In genomic region chr14:76918751-76919421, GRCh38 we compare ENCODE assay signal across 8 cellular contexts.
A peak's percentile ranks its signal among the peaks of the same experiment; 100 is the strongest.
DNase-seq lines count a peak whose midpoint lies in the region; ATAC-seq, FAIRE-seq and TF ChIP-seq lines count a peak whose summit lies in the region.

No MANE protein-coding gene starts in this region.

- H3K9me3 Mint-ChIP-seq in natural killer cell: no peaks in the 10 kb centered on the region

- H3K27me3 ChIP-seq in GM06990 (replicated peaks; ENCODE audit: control insufficient read depth, insufficient read depth, low read length): no peaks in the 10 kb centered on the region
- no peaks in the 10 kb centered on the region for H3K27me3 ChIP-seq in small intestine (ENCODE audit: control insufficient read depth in 2 of 2, insufficient read depth in 2 of 2, low read length in 2 of 2)

- H3K4me1 ChIP-seq in small intestine (ENCODE audit: control insufficient read depth in 2 of 2, insufficient read depth in 1 of 2, low read depth in 1 of 2, low read length in 1 of 2): peaks cover 0 to 22% of the 10 kb centered on the region in 2 donors

- H3K9me3 ChIP-seq in small intestine (ENCODE audit: control insufficient read depth, low read depth): no peaks in the 10 kb centered on the region

- H3K27me3 Mint-ChIP-seq in natural killer cell (ENCODE audit: low read depth in 2 of 2): no peaks in the 10 kb centered on the region

- no peak for FAIRE-seq in small intestine (lab: Jason Lieb, UNC)

- H3K36me3 Mint-ChIP-seq in natural killer cell: no peaks in the 10 kb centered on the region

- TF ChIP-seq CTCF in GM06990 (IDR thresholded peaks at IDR 0.05; ENCODE audit: insufficient read depth, low read length, poor library complexity, severe bottlenecking) (peak; percentile 20), natural killer cell (IDR thresholded peaks at IDR 0.05) (no peak)

- no peaks in the 10 kb centered on the region for H3K36me3 ChIP-seq in GM06990 (ENCODE audit: control insufficient read depth, insufficient read depth, low read length)
- no peaks in the 10 kb centered on the region for H3K36me3 ChIP-seq in small intestine (ENCODE audit: control insufficient read depth in 2 of 2, insufficient read depth in 2 of 2, low read length in 2 of 2)

- H3K4me1 Mint-ChIP-seq in natural killer cell: peaks cover 0 to 30% of the 10 kb centered on the region in 2 donors

- intact Hi-C loops in natural killer cell (cut with micrococcal nuclease): loop anchor here (10.0 kb wide), 1 partner anchor 46 kb away; no protein-coding TSS in a partner anchor

- H3K27ac Mint-ChIP-seq in natural killer cell: peak overlapping the region in 1 of 2 donors; percentile 83

- no peak overlapping the region for H3K4me3 Mint-ChIP-seq in natural killer cell

- ATAC-seq in natural killer cell (no peak), HG03432 (IDR thresholded peaks at IDR 0.05; ENCODE audit: unreplicated experiment) (no peak)

- H3K27ac ChIP-seq in small intestine (ENCODE audit: low read depth in 1 of 2, low read length in 1 of 2): peak overlapping the region; percentile 38 to 85

- WGBS in small intestine, 3 donors: 12 to 36% (median 22%) methylated on average over 17 to 20 of the region's 20 CpGs

- DNase-seq in A172 (ENCODE audit: low spot score) (peak; percentile 92), GM06990 (ENCODE audit: extremely low read depth, insufficient read length) (no peak), NCI-H526 (lab: John Stamatoyannopoulos, UW) (peak; percentile 30 to 65), cerebellar cortex (ENCODE audit: low spot score) (peak; percentile 95), islet precursor cell (peak; percentile 98), small intestine (peak; percentile 83), natural killer cell (no peak)

- H3K4me3 ChIP-seq in GM06990 (replicated peaks; ENCODE audit: low read depth, low read length) (no peak overlapping the region), small intestine (ENCODE audit: low read depth in 1 of 2, low read length in 2 of 2) (no peak overlapping the region)

Comparison
In these comparisons a context has a peak if more than half of its experiments do, and no peak if none do; other contexts are left out.
1. DNase-seq: peak in A172 (single experiment), NCI-H526 (2 of 2), cerebellar cortex (single experiment), islet precursor cell (single experiment) and small intestine (single experiment); none in GM06990 (single experiment) and natural killer cell (single experiment).